11 cellular contexts compared by ENCODE assay signal in the genomic region with DNA sequence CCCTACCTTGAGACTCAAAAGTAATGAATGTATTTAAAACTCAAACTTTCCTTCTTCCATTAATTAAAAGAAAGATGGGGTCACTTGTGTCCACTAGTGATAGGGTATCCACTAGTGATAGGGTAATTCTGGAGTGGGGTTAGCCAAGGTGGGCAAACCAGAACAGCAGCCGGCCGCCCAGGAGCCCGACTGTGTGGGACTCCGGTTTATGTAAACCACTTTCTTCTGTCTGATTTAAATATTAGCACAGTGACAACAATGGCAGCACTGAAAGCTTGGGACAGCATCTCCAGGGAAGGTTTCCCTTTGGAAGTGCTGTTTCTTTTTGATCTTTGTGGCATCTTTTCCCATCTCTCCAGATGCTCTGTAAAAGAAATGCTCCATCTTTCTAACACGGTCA. TPM values are rescaled to one million over a fixed set of nuclear protein-coding genes. Genes with fewer than 3 reads are reported as not detected.
A peak's percentile ranks its signal among the peaks of the same experiment; 100 is the strongest.
DNase-seq lines count a peak whose midpoint lies in the region; ATAC-seq and TF ChIP-seq lines count a peak whose summit lies in the region.
"Had no signal": no experiment of that assay in that cellular context is flagged by ENCODE, and none has a peak within 500 bp of the region (broad histone marks: within the 10 kb centered on the region; RNA-seq: fewer than 3 reads in every experiment).

No MANE protein-coding gene starts in this region.

- no peaks in the 10 kb centered on the region for H3K27me3 ChIP-seq in CD8-positive, alpha-beta T cell (ENCODE audit: insufficient read depth, low read length)
- no peaks in the 10 kb centered on the region for H3K27me3 ChIP-seq in Peyer's patch
- no peaks in the 10 kb centered on the region for H3K27me3 ChIP-seq in esophagus muscularis mucosa
- no peaks in the 10 kb centered on the region for H3K27me3 ChIP-seq in rectal smooth muscle tissue (ENCODE audit: control insufficient read depth, insufficient read depth, low read length)

- no peaks in the 10 kb centered on the region for H3K9me3 Mint-ChIP-seq in CD8-positive, alpha-beta T cell

- H3K4me3 ChIP-seq in CD8-positive, alpha-beta T cell (ENCODE audit: low read depth, low read length) = no peak overlapping the region
- H3K4me3 ChIP-seq in Peyer's patch (peak overlapping the region in 3 of 4 donors; percentile 48 to 83 (median 81)), esophagus muscularis mucosa (peak overlapping the region; percentile 73 to 89 (median 80)), rectal smooth muscle tissue (ENCODE audit: low read length) (peak overlapping the region; percentile 61)

- no peak overlapping the region for H3K27ac Mint-ChIP-seq in CD8-positive, alpha-beta T cell

- TF ChIP-seq POLR2A in Peyer's patch (IDR thresholded peaks at IDR 0.05) (no peak), esophagus muscularis mucosa (IDR thresholded peaks at IDR 0.05; ENCODE audit: low read depth) (no peak)

- H3K36me3 Mint-ChIP-seq in CD8-positive, alpha-beta T cell = no peaks in the 10 kb centered on the region

- peaks cover 2% of the 10 kb centered on the region for H3K4me1 ChIP-seq in CD8-positive, alpha-beta T cell (ENCODE audit: insufficient read depth, low read length)
- H3K4me1 ChIP-seq in Peyer's patch (peaks cover 0 to 39% (median 0%) of the 10 kb centered on the region in 4 donors), esophagus muscularis mucosa (peaks cover 28 to 61% (median 52%) of the 10 kb centered on the region in 4 donors), rectal smooth muscle tissue (ENCODE audit: control insufficient read depth, insufficient read depth, low read length) (peaks cover 3% of the 10 kb centered on the region)

- peak overlapping the region; percentile 30 for H3K4me3 Mint-ChIP-seq in CD8-positive, alpha-beta T cell

- peaks cover 46% of the 10 kb centered on the region for H3K27me3 Mint-ChIP-seq in CD8-positive, alpha-beta T cell (ENCODE audit: low read depth)

- POLR2A ChIA-PET in CD8-positive, alpha-beta T cell (lab: Charles Lee) = no interaction called here

- H3K27ac ChIP-seq in CD8-positive, alpha-beta T cell (ENCODE audit: low read depth, low read length) = no peak overlapping the region
- peak overlapping the region in 3 of 4 donors; percentile 75 to 91 (median 84) for H3K27ac ChIP-seq in Peyer's patch
- H3K27ac ChIP-seq in esophagus muscularis mucosa (replicated peaks in 1 of 4) = peak overlapping the region; percentile 90 to 96 (median 92)
- no peak overlapping the region for H3K27ac ChIP-seq in rectal smooth muscle tissue (ENCODE audit: low read depth, low read length)

- H3K36me3 ChIP-seq in CD8-positive, alpha-beta T cell (ENCODE audit: insufficient read depth, low read length) = no peaks in the 10 kb centered on the region
- H3K36me3 ChIP-seq in Peyer's patch (no peaks in the 10 kb centered on the region), esophagus muscularis mucosa (no peaks in the 10 kb centered on the region), rectal smooth muscle tissue (ENCODE audit: control insufficient read depth, insufficient read depth, low read length) (no peaks in the 10 kb centered on the region)

- WGBS in esophagus muscularis mucosa = 70% methylated on average over 5 of the region's 5 CpGs

- H3K9me3 ChIP-seq in CD8-positive, alpha-beta T cell (ENCODE audit: low read length) = no peaks in the 10 kb centered on the region
- H3K9me3 ChIP-seq in Peyer's patch = no peaks in the 10 kb centered on the region
- H3K9me3 ChIP-seq in esophagus muscularis mucosa = no peaks in the 10 kb centered on the region

- no peak overlapping the region for H3K9ac ChIP-seq in rectal smooth muscle tissue (ENCODE audit: low read length)

- ATAC-seq in CD8-positive, alpha-beta T cell = no peak
- no peak for ATAC-seq in HG02642 (IDR thresholded peaks at IDR 0.05; ENCODE audit: poor library complexity, unreplicated experiment)
- ATAC-seq in GM21515 (IDR thresholded peaks at IDR 0.05; ENCODE audit: unreplicated experiment) = no peak
- ATAC-seq in HG03025 (IDR thresholded peaks at IDR 0.05; ENCODE audit: low FRiP score, unreplicated experiment) = no peak

- TF ChIP-seq EP300 in esophagus muscularis mucosa (IDR thresholded peaks at IDR 0.05) = no peak

- no peak for TF ChIP-seq CTCF in CD8-positive, alpha-beta T cell (IDR thresholded peaks at IDR 0.05)
- TF ChIP-seq CTCF in Peyer's patch (IDR thresholded peaks at IDR 0.05) = no peak
- TF ChIP-seq CTCF in esophagus muscularis mucosa (IDR thresholded peaks at IDR 0.05) = no peak

- peaks cover 10% of the 10 kb centered on the region for H3K4me1 Mint-ChIP-seq in CD8-positive, alpha-beta T cell (ENCODE audit: low read depth)

- no peak for DNase-seq in CD8-positive, alpha-beta T cell
- DNase-seq in Peyer's patch = no peak
- DNase-seq in esophagus muscularis mucosa (ENCODE audit: extremely low spot score) = no peak
- no peak for DNase-seq in AML-193 (lab: John Stamatoyannopoulos, UW)
- DNase-seq: activated gamma-delta T cell treated with Interleukin-2 at 50 U/mL for 16 hours, GF-D8 had no signal

- intact Hi-C loops in CD8-positive, alpha-beta T cell (cut with DNase I, micrococcal nuclease) = no loop called here
- intact Hi-C loops in esophagus muscularis mucosa (cut with DNase I) = no loop called here

- CTCF ChIA-PET in CD8-positive, alpha-beta T cell (lab: Charles Lee) = no interaction called here

RNA-seq across cellular contexts. Expression of a gene that starts 0.7 kb away (rescaled TPM):
- total RNA-seq in CD8-positive, alpha-beta T cell = under 1 TPM in 1 of 2 experiments, not detected in 1; 0.31 TPM
- total RNA-seq in Peyer's patch (10 to 100 TPM in 3 of 4 donors, 1 to 10 TPM in 1; 2.5 to 36.3 (median 17.4) TPM), esophagus muscularis mucosa (100 to 1,000 TPM; 192 to 274 (median 234) TPM)
- total RNA-seq: T-helper 1 cell treated with Interleukin-12 subunit alpha and Interleukin-12 subunit beta and Interleukin-4 antibody, amounts not matched to agents 30 ng/mL and 1 ng/mL, for 36 hours had no signal

Comparison
In these comparisons a context has a peak if more than half of its experiments do, and no peak if none do; other contexts are left out.
1. H3K27ac ChIP-seq: peak in Peyer's patch (3 of 4) and esophagus muscularis mucosa (4 of 4); none in CD8-positive, alpha-beta T cell (single experiment) and rectal smooth muscle tissue (single experiment).
2. RNA of a gene that starts 0.7 kb away (total RNA-seq): 192 to 274 TPM in esophagus muscularis mucosa; 2.5 to 36.3 TPM in Peyer's patch and 0.31 TPM in CD8-positive, alpha-beta T cell; every median in the first group is over 4 times any median in the second.